10 cellular contexts compared by ENCODE assay signal in genomic region chr5:173454764-173455598, GRCh38.
DNase-seq lines count a peak whose midpoint lies in the region; ATAC-seq, FAIRE-seq and TF ChIP-seq lines count a peak whose summit lies in the region.
"Had no signal": no experiment of that assay in that cellular context is flagged by ENCODE, and none has a peak within 500 bp of the region (broad histone marks: within the 10 kb centered on the region; RNA-seq: fewer than 3 reads in every experiment).

No MANE protein-coding gene starts in this region.

- DNase-seq in HTR-8/SVneo (ENCODE audit: insufficient read length, low spot score) (peak; percentile 88), brain microvascular endothelial cell (peak; percentile 99), left lung (peak in 1 of 2 donors; percentile 35), urothelium cell line (ENCODE audit: low spot score) (peak; percentile 85)
- no peak for DNase-seq in stimulated activated naive CD8-positive, alpha-beta T cell treated with anti-CD3 and anti-CD28 coated beads, Interleukin-15, amount 100 ng/mL, for 72 hours
- DNase-seq: activated naive CD8-positive, alpha-beta T cell treated with anti-CD3 and anti-CD28 coated beads, Interleukin-2, amount 10 ng/mL, durations not matched to agents 7 days and 5 days; stimulated activated naive CD8-positive, alpha-beta T cell treated with anti-CD3 and anti-CD28 coated beads, Interleukin-15, Interleukin-2, amounts not matched to agents 100 U/mL and 50 U/mL, for 24 hours had no signal

- FAIRE-seq in HTR-8/SVneo (lab: Jason Lieb, UNC) (no peak), urothelium cell line (lab: Jason Lieb, UNC) (no peak)

- no peaks in the 10 kb centered on the region for H3K9me3 Mint-ChIP-seq in stimulated activated naive CD8-positive, alpha-beta T cell treated with anti-CD3 and anti-CD28 coated beads, Interleukin-15, amount 100 ng/mL, for 72 hours
- H3K9me3 Mint-ChIP-seq: activated naive CD8-positive, alpha-beta T cell treated with anti-CD3 and anti-CD28 coated beads, Interleukin-2, amount 10 ng/mL, durations not matched to agents 7 days and 5 days had no signal

- no peaks in the 10 kb centered on the region for H3K36me3 ChIP-seq in brain microvascular endothelial cell (replicated peaks)
- H3K36me3 ChIP-seq in left lung: no peaks in the 10 kb centered on the region

- peaks cover 6% of the 10 kb centered on the region for H3K4me1 Mint-ChIP-seq in stimulated activated naive CD8-positive, alpha-beta T cell treated with anti-CD3 and anti-CD28 coated beads, Interleukin-15, amount 100 ng/mL, for 72 hours
- H3K4me1 Mint-ChIP-seq: activated naive CD8-positive, alpha-beta T cell treated with anti-CD3 and anti-CD28 coated beads, Interleukin-2, amount 10 ng/mL, durations not matched to agents 7 days and 5 days; IgD-negative memory B cell had no signal

- H3K27me3 Mint-ChIP-seq in stimulated activated naive CD8-positive, alpha-beta T cell treated with anti-CD3 and anti-CD28 coated beads, Interleukin-15, amount 100 ng/mL, for 72 hours: peaks cover 17% of the 10 kb centered on the region

- H3K27me3 ChIP-seq in brain microvascular endothelial cell (replicated peaks) (no peaks in the 10 kb centered on the region), left lung (no peaks in the 10 kb centered on the region)

- ATAC-seq in left lung (peak; percentile 63), GM21825 (IDR thresholded peaks at IDR 0.05; ENCODE audit: unreplicated experiment) (no peak), GM19324 (IDR thresholded peaks at IDR 0.05; ENCODE audit: low FRiP score, unreplicated experiment) (no peak)
- no peak for ATAC-seq in stimulated activated naive CD8-positive, alpha-beta T cell treated with anti-CD3 and anti-CD28 coated beads, Interleukin-15, amount 100 ng/mL, for 72 hours
- ATAC-seq: stimulated activated naive CD8-positive, alpha-beta T cell treated with anti-CD3 and anti-CD28 coated beads, Interleukin-15, Interleukin-2, amounts not matched to agents 100 U/mL and 50 U/mL, for 24 hours had no signal

- intact Hi-C loops in left lung (cut with DNase I): no loop called here

- H3K4me3 ChIP-seq in brain microvascular endothelial cell (ENCODE audit: low read depth, low read length) (no peak overlapping the region), left lung (no peak overlapping the region)

- no peak for TF ChIP-seq CTCF in brain microvascular endothelial cell (IDR thresholded peaks at IDR 0.05; ENCODE audit: low read depth, low read length, missing control alignments)
- TF ChIP-seq CTCF in left lung (IDR thresholded peaks at IDR 0.05): no peak

- no peaks in the 10 kb centered on the region for H3K9me3 ChIP-seq in left lung

- peaks cover 0 to 20% of the 10 kb centered on the region in 2 donors for H3K4me1 ChIP-seq in left lung

- H3K27ac ChIP-seq in brain microvascular endothelial cell (peak overlapping the region; percentile 99), left lung (peak overlapping the region in 1 of 2 donors; percentile 23)

- in situ Hi-C loops in brain microvascular endothelial cell (cut with HindIII; ENCODE audit: low pct_ligation_motif_present, low sequenced_read_pairs): no loop called here

- no peak overlapping the region for H3K4me3 Mint-ChIP-seq in stimulated activated naive CD8-positive, alpha-beta T cell treated with anti-CD3 and anti-CD28 coated beads, Interleukin-15, amount 100 ng/mL, for 72 hours
- H3K4me3 Mint-ChIP-seq: activated naive CD8-positive, alpha-beta T cell treated with anti-CD3 and anti-CD28 coated beads, Interleukin-2, amount 10 ng/mL, durations not matched to agents 7 days and 5 days; IgD-negative memory B cell had no signal

- no peak overlapping the region for H3K27ac Mint-ChIP-seq in stimulated activated naive CD8-positive, alpha-beta T cell treated with anti-CD3 and anti-CD28 coated beads, Interleukin-15, amount 100 ng/mL, for 72 hours
- H3K27ac Mint-ChIP-seq: activated naive CD8-positive, alpha-beta T cell treated with anti-CD3 and anti-CD28 coated beads, Interleukin-2, amount 10 ng/mL, durations not matched to agents 7 days and 5 days; IgD-negative memory B cell had no signal

Comparison
In these comparisons a context has a peak if more than half of its experiments do, and no peak if none do; other contexts are left out.
1. DNase-seq: peak in HTR-8/SVneo (single experiment), brain microvascular endothelial cell (single experiment) and urothelium cell line (single experiment); none in stimulated activated naive CD8-positive, alpha-beta T cell treated with anti-CD3 and anti-CD28 coated beads, Interleukin-15, amount 100 ng/mL, for 72 hours (0 of 2).